19 cellular contexts compared by ENCODE assay signal in genomic region chr10:5458425-5458824, GRCh38. TPM values are rescaled to one million over a fixed set of nuclear protein-coding genes. Genes with fewer than 3 reads are reported as not detected.
A peak's percentile ranks its signal among the peaks of the same experiment; 100 is the strongest.
DNase-seq lines count a peak whose midpoint lies in the region; ATAC-seq, FAIRE-seq and TF ChIP-seq lines count a peak whose summit lies in the region.
"Had no signal": no experiment of that assay in that cellular context is flagged by ENCODE, and none has a peak within 500 bp of the region (broad histone marks: within the 10 kb centered on the region; RNA-seq: fewer than 3 reads in every experiment).

No MANE protein-coding gene starts in this region.

- H3K27ac Mint-ChIP-seq in activated CD4-positive, alpha-beta T cell treated with anti-CD3 and anti-CD28 coated beads, Interleukin-2, amount 10 ng/mL, durations not matched to agents 24 days and 14 days = no peak overlapping the region
- H3K27ac Mint-ChIP-seq in activated CD4-positive, alpha-beta T cell treated with anti-CD3 and anti-CD28 coated beads for 36 hours = no peak overlapping the region
- H3K27ac Mint-ChIP-seq: CD4-positive, CD25-positive, alpha-beta regulatory T cell had no signal

- H3K9me3 Mint-ChIP-seq in activated CD4-positive, alpha-beta T cell treated with anti-CD3 and anti-CD28 coated beads, Interleukin-2, amount 10 ng/mL, durations not matched to agents 24 days and 14 days = no peaks in the 10 kb centered on the region
- H3K9me3 Mint-ChIP-seq in activated CD4-positive, alpha-beta T cell treated with anti-CD3 and anti-CD28 coated beads for 36 hours (ENCODE audit: low read depth) = no peaks in the 10 kb centered on the region
- H3K9me3 Mint-ChIP-seq: CD4-positive, CD25-positive, alpha-beta regulatory T cell had no signal

- H3K79me2 ChIP-seq in K562 (ENCODE audit: control insufficient read depth, insufficient read depth, low read length) = peaks cover 100% of the 10 kb centered on the region
- peaks cover 31% of the 10 kb centered on the region for H3K79me2 ChIP-seq in smooth muscle cell (ENCODE audit: low read depth)

- no peak for TF ChIP-seq CTCF in K562 (IDR thresholded peaks at IDR 0.05 in 2 of 3, conservative IDR thresholded peaks at IDR 0.05 in 1 of 3; ENCODE audit: insufficient read depth in 2 of 3, low read depth in 1 of 3, low read length in 3 of 3)
- TF ChIP-seq CTCF in smooth muscle cell (IDR thresholded peaks at IDR 0.05; ENCODE audit: borderline replicate concordance, insufficient read depth, poor library complexity, severe bottlenecking) = no peak
- no peak for TF ChIP-seq CTCF in lower lobe of right lung (IDR thresholded peaks at IDR 0.05)

- H2AFZ ChIP-seq in K562 (ENCODE audit: low read depth, low read length) = no peak overlapping the region
- no peak overlapping the region for H2AFZ ChIP-seq in smooth muscle cell (ENCODE audit: low read depth)

- H3K4me3 Mint-ChIP-seq in activated CD4-positive, alpha-beta T cell treated with anti-CD3 and anti-CD28 coated beads, Interleukin-2, amount 10 ng/mL, durations not matched to agents 24 days and 14 days = no peak overlapping the region
- no peak overlapping the region for H3K4me3 Mint-ChIP-seq in activated CD4-positive, alpha-beta T cell treated with anti-CD3 and anti-CD28 coated beads for 36 hours

- H3K36me3 Mint-ChIP-seq in activated CD4-positive, alpha-beta T cell treated with anti-CD3 and anti-CD28 coated beads, Interleukin-2, amount 10 ng/mL, durations not matched to agents 24 days and 14 days (ENCODE audit: low read depth) = peaks cover 52% of the 10 kb centered on the region
- peaks cover 37% of the 10 kb centered on the region for H3K36me3 Mint-ChIP-seq in activated CD4-positive, alpha-beta T cell treated with anti-CD3 and anti-CD28 coated beads for 36 hours (ENCODE audit: low read depth)

- TF ChIP-seq POLR2A in K562 (conservative IDR thresholded peaks at IDR 0.05) = peak; percentile 39; the same call in 1 of the 2 replicates

- H3K4me2 ChIP-seq in K562 (ENCODE audit: insufficient read depth, low read length) (no peak overlapping the region), smooth muscle cell (no peak overlapping the region)
- H3K4me2 ChIP-seq: BLaER1 treated with 17β-estradiol and CSF1 and Interleukin-3, amounts not matched to agents 10 nM and 100 nM had no signal

- H3K27ac ChIP-seq in K562 (ENCODE audit: extremely low read depth, low read depth, low read length) = no peak overlapping the region
- peak overlapping the region; percentile 23 for H3K27ac ChIP-seq in smooth muscle cell (ENCODE audit: low read depth)
- H3K27ac ChIP-seq in lower lobe of right lung = no peak overlapping the region
- H3K27ac ChIP-seq: BLaER1 treated with 17β-estradiol and CSF1 and Interleukin-3, amounts not matched to agents 10 nM and 100 nM; HL-60 had no signal

- TF ChIP-seq EP300 in K562 (IDR thresholded peaks at IDR 0.05; ENCODE audit: low read length) = no peak

- 94% methylated on average over 1 of the region's 1 CpG for WGBS in K562 (ENCODE audit: insufficient coverage, low coverage, missing lambda C conversion rate)
- 100% methylated on average over 1 of the region's 1 CpG for WGBS in smooth muscle cell (ENCODE audit: low lambda C conversion rate)

- H3K36me3 ChIP-seq in K562 (ENCODE audit: control insufficient read depth, insufficient read depth, low read length) (peaks cover 86% of the 10 kb centered on the region), smooth muscle cell (ENCODE audit: low read depth) (peaks cover 36% of the 10 kb centered on the region), lower lobe of right lung (peaks cover 50% of the 10 kb centered on the region)

- CTCF ChIA-PET in activated CD4-positive, alpha-beta T cell treated with anti-CD3 and anti-CD28 coated beads for 36 hours (lab: Charles Lee) = no interaction called here
- CTCF ChIA-PET in K562 (lab: Yijun Ruan, JAX; ENCODE audit: low intra/inter-chr PET ratio) = no interaction called here

- H3K4me3 ChIP-seq in K562 = no peak overlapping the region
- H3K4me3 ChIP-seq in smooth muscle cell = no peak overlapping the region
- no peak overlapping the region for H3K4me3 ChIP-seq in lower lobe of right lung
- H3K4me3 ChIP-seq: BLaER1 treated with 17β-estradiol and CSF1 and Interleukin-3, amounts not matched to agents 10 nM and 100 nM; HAP-1 had no signal

- H3K4me1 Mint-ChIP-seq in activated CD4-positive, alpha-beta T cell treated with anti-CD3 and anti-CD28 coated beads, Interleukin-2, amount 10 ng/mL, durations not matched to agents 24 days and 14 days = peaks cover 8% of the 10 kb centered on the region
- H3K4me1 Mint-ChIP-seq in activated CD4-positive, alpha-beta T cell treated with anti-CD3 and anti-CD28 coated beads for 36 hours = peaks cover 12% of the 10 kb centered on the region

- no peaks in the 10 kb centered on the region for H3K9me3 ChIP-seq in K562 (replicated peaks; ENCODE audit: control insufficient read depth, insufficient read depth, low read depth, low read length)
- no peaks in the 10 kb centered on the region for H3K9me3 ChIP-seq in smooth muscle cell (replicated peaks; ENCODE audit: low read depth)
- H3K9me3 ChIP-seq in lower lobe of right lung = no peaks in the 10 kb centered on the region
- H3K9me3 ChIP-seq: BLaER1 treated with 17β-estradiol and CSF1 and Interleukin-3, amounts not matched to agents 10 nM and 100 nM; HAP-1 had no signal

- no peak for ATAC-seq in activated CD4-positive, alpha-beta T cell treated with anti-CD3 and anti-CD28 coated beads for 36 hours
- ATAC-seq in K562 = no peak
- no peak for ATAC-seq in HG03571 (IDR thresholded peaks at IDR 0.05; ENCODE audit: unreplicated experiment)
- ATAC-seq in HG03108 (IDR thresholded peaks at IDR 0.05; ENCODE audit: unreplicated experiment) = no peak
- no peak for ATAC-seq in lower lobe of right lung

- H3K9me1 ChIP-seq in K562 (ENCODE audit: control insufficient read depth, insufficient read depth, low read length) = no peaks in the 10 kb centered on the region

- FAIRE-seq in K562 (lab: Jason Lieb, UNC) = no peak
- FAIRE-seq: GM12891, GM19239, H1 had no signal

- BruUV-seq in K562 (replicated peaks; lab: Mats Ljungman, UMichigan) = no TSS peak

- no peaks in the 10 kb centered on the region for H3K27me3 ChIP-seq in K562 (ENCODE audit: control insufficient read depth in 2 of 2, insufficient read depth in 2 of 2, low read length in 2 of 2)
- no peaks in the 10 kb centered on the region for H3K27me3 ChIP-seq in smooth muscle cell (ENCODE audit: low read depth)
- no peaks in the 10 kb centered on the region for H3K27me3 ChIP-seq in lower lobe of right lung (ENCODE audit: low read depth)
- H3K27me3 ChIP-seq: BLaER1 treated with 17β-estradiol and CSF1 and Interleukin-3, amounts not matched to agents 10 nM and 100 nM had no signal

- H3F3A ChIP-seq in smooth muscle cell (ENCODE audit: low read depth) = peaks cover 80% of the 10 kb centered on the region

- H3K4me1 ChIP-seq in K562 (replicated peaks in 1 of 2; ENCODE audit: control insufficient read depth in 2 of 2, insufficient read depth in 2 of 2, low read length in 2 of 2) (peaks cover 24 to 39% of the 10 kb centered on the region in 2 experiments), smooth muscle cell (ENCODE audit: low read depth) (peaks cover 12% of the 10 kb centered on the region), lower lobe of right lung (no peaks in the 10 kb centered on the region)
- H3K4me1 ChIP-seq: HAP-1 had no signal

- H3K9ac ChIP-seq in K562 (ENCODE audit: insufficient read depth in 1 of 2, low read depth in 2 of 2, low read length in 2 of 2) (no peak overlapping the region), smooth muscle cell (ENCODE audit: low read depth) (no peak overlapping the region)
- H3K9ac ChIP-seq: BLaER1 treated with 17β-estradiol and CSF1 and Interleukin-3, amounts not matched to agents 10 nM and 100 nM had no signal

- DNase-seq in activated CD4-positive, alpha-beta T cell treated with anti-CD3 and anti-CD28 coated beads, Interleukin-2, amount 10 ng/mL, durations not matched to agents 24 days and 14 days = peak; percentile 40
- DNase-seq in activated CD4-positive, alpha-beta T cell treated with anti-CD3 and anti-CD28 coated beads for 36 hours = no peak
- DNase-seq in OCI-M1 (lab: John Stamatoyannopoulos, UW) (peak; percentile 32), K562 (ENCODE audit: extremely low read depth in 1 of 4, low spot score in 3 of 4) (no peak), smooth muscle cell (lab: John Stamatoyannopoulos, UW; ENCODE audit: unreplicated experiment) (no peak), lower lobe of right lung (no peak)
- DNase-seq: 8988T, ACHN, DMS79 had no signal

- in situ Hi-C loops in K562 (cut with MboI) = no loop called here

- TF ChIP-seq RAD21 in K562 (CRISPR knock-in tag; conservative IDR thresholded peaks at IDR 0.05 in 1 of 2, IDR thresholded peaks at IDR 0.05 in 1 of 2) = no peak

- H4K20me1 ChIP-seq in K562 (replicated peaks; ENCODE audit: control insufficient read depth, insufficient read depth, low read length) = no peaks in the 10 kb centered on the region
- H4K20me1 ChIP-seq in smooth muscle cell (ENCODE audit: low read depth) = peaks cover 51% of the 10 kb centered on the region
- H4K20me1 ChIP-seq: BLaER1 treated with 17β-estradiol and CSF1 and Interleukin-3, amounts not matched to agents 10 nM and 100 nM had no signal

- intact Hi-C loops in activated CD4-positive, alpha-beta T cell treated with anti-CD3 and anti-CD28 coated beads, Interleukin-2, amount 10 ng/mL, durations not matched to agents 24 days and 14 days (cut with micrococcal nuclease) = no loop called here
- intact Hi-C loops in activated CD4-positive, alpha-beta T cell treated with anti-CD3 and anti-CD28 coated beads for 36 hours (cut with DNase I, micrococcal nuclease) = no loop called here
- intact Hi-C loops in K562 (cut with micrococcal nuclease) (no loop called here), lower lobe of right lung (cut with DNase I) (no loop called here)

- POLR2A ChIA-PET in activated CD4-positive, alpha-beta T cell treated with anti-CD3 and anti-CD28 coated beads for 36 hours (lab: Charles Lee) = no interaction called here
- POLR2A ChIA-PET in K562 (lab: Yijun Ruan, JAX) = interaction anchor here (1.5 kb wide), 1 partner anchor 150 kb away, joined by 6 read pairs; no protein-coding TSS in a partner anchor

- H3K27me3 Mint-ChIP-seq in activated CD4-positive, alpha-beta T cell treated with anti-CD3 and anti-CD28 coated beads, Interleukin-2, amount 10 ng/mL, durations not matched to agents 24 days and 14 days = no peaks in the 10 kb centered on the region
- no peaks in the 10 kb centered on the region for H3K27me3 Mint-ChIP-seq in activated CD4-positive, alpha-beta T cell treated with anti-CD3 and anti-CD28 coated beads for 36 hours
- H3K27me3 Mint-ChIP-seq: CD4-positive, CD25-positive, alpha-beta regulatory T cell had no signal

RNA-seq across cellular contexts. Expression of gene CALML5, which starts 40.9 kb away (rescaled TPM):
- total RNA-seq in activated CD4-positive, alpha-beta T cell treated with anti-CD3 and anti-CD28 coated beads, Interleukin-2, amount 10 ng/mL, durations not matched to agents 24 days and 14 days = not detected in 2 replicates
- not detected for total RNA-seq in activated CD4-positive, alpha-beta T cell treated with anti-CD3 and anti-CD28 coated beads for 36 hours
- total RNA-seq in K562 (2011; cell fraction: chromatin; rRNA removed; ENCODE audit: low replicate concordance) = not detected in 2 replicates
- total RNA-seq in K562 (2011; cell fraction: nucleolus; rRNA removed) = not detected in 2 replicates
- not detected in 2 replicates for total RNA-seq in K562 (2011; cell fraction: nucleoplasm; rRNA removed)
- total RNA-seq in K562 (2014; rRNA removed) = not detected in 2 replicates
- total RNA-seq in K562 (2014; rRNA removed; fragmentation: Illumina TruSeq; extraction: Trizol) = not detected in 2 replicates
- total RNA-seq in K562 (2015; rRNA removed; fragmentation: Illumina TruSeq; extraction: Trizol) = not detected in 2 replicates
- total RNA-seq in K562 (2021) = not detected in 2 replicates
- polyA plus RNA-seq in K562 (2011; rRNA removed) = not detected in 2 replicates
- not detected in 2 replicates for polyA plus RNA-seq in K562 (2011; cell fraction: cytosol; rRNA removed)
- not detected in 2 replicates for polyA plus RNA-seq in K562 (2011; cell fraction: nucleus; rRNA removed)
- not detected in 2 replicates for polyA plus RNA-seq in K562 (2012)
- not detected in 2 replicates for polyA plus RNA-seq in K562 (2014; fragmentation: Illumina TruSeq; extraction: Trizol)
- not detected for polyA plus RNA-seq in K562 (2014; fragmentation: Nextera tagmentation; extraction: Ambion mirVana)
- polyA plus RNA-seq in K562 (2014; rRNA removed) = not detected in 2 replicates
- polyA minus RNA-seq in K562 (2011; rRNA and poly(A)+ RNA removed) = not detected in 2 replicates
- polyA minus RNA-seq in K562 (2011; cell fraction: cytosol; rRNA and poly(A)+ RNA removed) = not detected in 2 replicates
- polyA minus RNA-seq in K562 (2011; cell fraction: nucleus; rRNA and poly(A)+ RNA removed) = not detected in 2 replicates
- 15.1 and 24.3 TPM in 2 replicates for total RNA-seq in smooth muscle cell
- 16.5 and 18.1 TPM in 2 replicates for polyA plus RNA-seq in smooth muscle cell
- total RNA-seq in lower lobe of right lung = not detected
- total RNA-seq: CD4-positive, CD25-positive, alpha-beta regulatory T cell; G401; H1 had no signal
- polyA plus RNA-seq: CD4-positive, CD25-positive, alpha-beta regulatory T cell; H1 had no signal

RNA-seq across cellular contexts. Expression of gene NET1, which starts 46.1 kb away (rescaled TPM):
- total RNA-seq in activated CD4-positive, alpha-beta T cell treated with anti-CD3 and anti-CD28 coated beads, Interleukin-2, amount 10 ng/mL, durations not matched to agents 24 days and 14 days = 35.1 and 40.3 TPM in 2 replicates
- total RNA-seq in activated CD4-positive, alpha-beta T cell treated with anti-CD3 and anti-CD28 coated beads for 36 hours = 10 to 100 TPM; 27.8 to 34.8 TPM
- 210 and 255 TPM in 2 replicates for total RNA-seq in K562 (2011; cell fraction: chromatin; rRNA removed; ENCODE audit: low replicate concordance)
- total RNA-seq in K562 (2011; cell fraction: nucleolus; rRNA removed) = 116 and 127 TPM in 2 replicates
- total RNA-seq in K562 (2011; cell fraction: nucleoplasm; rRNA removed) = 147 and 162 TPM in 2 replicates
- total RNA-seq in K562 (2014; rRNA removed) = 115 TPM in 2 replicates
- total RNA-seq in K562 (2014; rRNA removed; fragmentation: Illumina TruSeq; extraction: Trizol) = 106 and 114 TPM in 2 replicates
- 98.1 and 105 TPM in 2 replicates for total RNA-seq in K562 (2015; rRNA removed; fragmentation: Illumina TruSeq; extraction: Trizol)
- 152 and 158 TPM in 2 replicates for total RNA-seq in K562 (2021)
- polyA plus RNA-seq in K562 (2011; rRNA removed) = 258 and 270 TPM in 2 replicates
- polyA plus RNA-seq in K562 (2011; cell fraction: cytosol; rRNA removed) = 98.2 and 133 TPM in 2 replicates
- 136 and 256 TPM in 2 replicates for polyA plus RNA-seq in K562 (2011; cell fraction: nucleus; rRNA removed)
- 103 and 113 TPM in 2 replicates for polyA plus RNA-seq in K562 (2012)
- 113 and 136 TPM in 2 replicates for polyA plus RNA-seq in K562 (2014; fragmentation: Illumina TruSeq; extraction: Trizol)
- polyA plus RNA-seq in K562 (2014; fragmentation: Nextera tagmentation; extraction: Ambion mirVana) = 10 to 100 TPM; 47.4 to 53.0 TPM
- 98.9 and 105 TPM in 2 replicates for polyA plus RNA-seq in K562 (2014; rRNA removed)
- 409 and 471 TPM in 2 replicates for polyA minus RNA-seq in K562 (2011; rRNA and poly(A)+ RNA removed)
- polyA minus RNA-seq in K562 (2011; cell fraction: cytosol; rRNA and poly(A)+ RNA removed) = 218 and 242 TPM in 2 replicates
- polyA minus RNA-seq in K562 (2011; cell fraction: nucleus; rRNA and poly(A)+ RNA removed) = 195 and 518 TPM in 2 replicates
- total RNA-seq in smooth muscle cell = 123 and 131 TPM in 2 replicates
- polyA plus RNA-seq in smooth muscle cell = 49.5 and 83.1 TPM in 2 replicates
- total RNA-seq in lower lobe of right lung = 46.7 TPM

RNA-seq across cellular contexts. Expression of gene TUBAL3, which starts 53.8 kb away (rescaled TPM):
- 0.14 TPM in 1 of 2 replicates, not detected in the other for total RNA-seq in activated CD4-positive, alpha-beta T cell treated with anti-CD3 and anti-CD28 coated beads, Interleukin-2, amount 10 ng/mL, durations not matched to agents 24 days and 14 days
- not detected for total RNA-seq in activated CD4-positive, alpha-beta T cell treated with anti-CD3 and anti-CD28 coated beads for 36 hours
- total RNA-seq in K562 (2011; cell fraction: chromatin; rRNA removed; ENCODE audit: low replicate concordance) = 8.4 and 9.7 TPM in 2 replicates
- 4.3 TPM in 2 replicates for total RNA-seq in K562 (2011; cell fraction: nucleolus; rRNA removed)
- 3.1 and 4.9 TPM in 2 replicates for total RNA-seq in K562 (2011; cell fraction: nucleoplasm; rRNA removed)
- total RNA-seq in K562 (2014; rRNA removed) (6.6 and 7.8 TPM in 2 replicates), K562 (2014; rRNA removed; fragmentation: Illumina TruSeq; extraction: Trizol) (6.9 and 7.8 TPM in 2 replicates), K562 (2015; rRNA removed; fragmentation: Illumina TruSeq; extraction: Trizol) (6.3 and 7.5 TPM in 2 replicates), K562 (2021) (6.3 and 6.8 TPM in 2 replicates), smooth muscle cell (not detected in 2 replicates), lower lobe of right lung (not detected)
- polyA plus RNA-seq in K562 (2011; rRNA removed) (4.7 and 10.1 TPM in 2 replicates), K562 (2014; fragmentation: Illumina TruSeq; extraction: Trizol) (8.5 and 9.8 TPM in 2 replicates), K562 (2014; fragmentation: Nextera tagmentation; extraction: Ambion mirVana) (10 to 100 TPM in 1 of 2 experiments, 1 to 10 TPM in 1; 8.3 to 10.1 TPM), K562 (2014; rRNA removed) (5.5 TPM in 2 replicates), smooth muscle cell (not detected in 2 replicates)
- 3.6 and 10.6 TPM in 2 replicates for polyA plus RNA-seq in K562 (2011; cell fraction: cytosol; rRNA removed)
- polyA plus RNA-seq in K562 (2011; cell fraction: nucleus; rRNA removed) = 4.4 and 8.6 TPM in 2 replicates
- 8.6 and 9.6 TPM in 2 replicates for polyA plus RNA-seq in K562 (2012)
- polyA minus RNA-seq in K562 (2011; rRNA and poly(A)+ RNA removed) = 4.2 and 7.3 TPM in 2 replicates
- 0.91 and 3.4 TPM in 2 replicates for polyA minus RNA-seq in K562 (2011; cell fraction: cytosol; rRNA and poly(A)+ RNA removed)
- 2.3 and 2.4 TPM in 2 replicates for polyA minus RNA-seq in K562 (2011; cell fraction: nucleus; rRNA and poly(A)+ RNA removed)
- total RNA-seq: CD4-positive, CD25-positive, alpha-beta regulatory T cell; G401; H1 had no signal

Comparison
In these comparisons a context has a peak if more than half of its experiments do, and no peak if none do; other contexts are left out.
1. DNase-seq: peak in activated CD4-positive, alpha-beta T cell treated with anti-CD3 and anti-CD28 coated beads, Interleukin-2, amount 10 ng/mL, durations not matched to agents 24 days and 14 days (single experiment) and OCI-M1 (single experiment); none in activated CD4-positive, alpha-beta T cell treated with anti-CD3 and anti-CD28 coated beads for 36 hours (single experiment), K562 (0 of 4), smooth muscle cell (single experiment) and lower lobe of right lung (single experiment).
2. RNA of gene CALML5, which starts 40.9 kb away (total RNA-seq): 15.1 to 24.3 TPM in smooth muscle cell; not detected in activated CD4-positive, alpha-beta T cell treated with anti-CD3 and anti-CD28 coated beads, Interleukin-2, amount 10 ng/mL, durations not matched to agents 24 days and 14 days, not detected in activated CD4-positive, alpha-beta T cell treated with anti-CD3 and anti-CD28 coated beads for 36 hours, not detected in K562 and not detected in lower lobe of right lung (single experiment); every median in the first group is over 10 times any median in the second.